In the genomic region with DNA sequence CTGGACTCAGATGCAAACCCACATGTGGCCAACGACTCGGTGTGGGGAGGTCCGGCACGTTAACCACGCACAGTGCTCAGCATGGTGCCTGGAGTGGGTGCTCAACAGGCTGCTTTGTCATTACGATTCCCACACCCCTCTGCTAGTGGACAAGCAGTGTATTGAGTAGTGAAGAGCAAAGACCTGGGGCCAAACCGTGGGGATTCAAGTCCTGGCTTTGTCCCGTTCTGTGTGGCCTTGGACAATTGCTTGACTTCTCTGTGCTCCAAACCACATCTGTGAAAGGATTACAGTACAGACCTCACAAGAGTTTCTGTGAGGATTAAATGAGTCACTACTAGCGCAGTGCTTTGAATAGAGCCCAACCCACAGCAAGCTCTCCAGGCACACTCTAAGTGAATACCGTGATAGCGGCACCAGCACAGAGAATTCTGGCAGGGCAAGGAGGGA, we compare ENCODE assay signal across 12 cellular contexts. TPM values are rescaled to one million over a fixed set of nuclear protein-coding genes. Genes with fewer than 3 reads are reported as not detected.
DNase-seq lines count a peak whose midpoint lies in the region; ATAC-seq and TF ChIP-seq lines count a peak whose summit lies in the region.
"Had no signal": no experiment of that assay in that cellular context is flagged by ENCODE, and none has a peak within 500 bp of the region (broad histone marks: within the 10 kb centered on the region; RNA-seq: fewer than 3 reads in every experiment).

No MANE protein-coding gene starts in this region.

- peaks cover 78% of the 10 kb centered on the region for H3K36me3 Mint-ChIP-seq in activated T-cell treated with anti-CD3 and anti-CD28 coated beads, Interleukin-2, amount 50 U/mL, for 24 hours (ENCODE audit: low read depth)
- peaks cover 2% of the 10 kb centered on the region for H3K36me3 Mint-ChIP-seq in chondrocyte (ENCODE audit: low read depth)
- peaks cover 90% of the 10 kb centered on the region for H3K36me3 Mint-ChIP-seq in stimulated activated effector memory CD8-positive, alpha-beta T cell treated with anti-CD3 and anti-CD28 coated beads, Interleukin-12 subunit alpha, Interleukin-12 subunit beta, amount 100 ng/mL, for 72 hours

- H3K4me1 Mint-ChIP-seq in activated T-cell treated with anti-CD3 and anti-CD28 coated beads, Interleukin-2, amount 50 U/mL, for 24 hours (ENCODE audit: low read depth) = peaks cover 53% of the 10 kb centered on the region
- H3K4me1 Mint-ChIP-seq in chondrocyte (ENCODE audit: low read depth) = peaks cover 11% of the 10 kb centered on the region
- peaks cover 49% of the 10 kb centered on the region for H3K4me1 Mint-ChIP-seq in stimulated activated effector memory CD8-positive, alpha-beta T cell treated with anti-CD3 and anti-CD28 coated beads, Interleukin-12 subunit alpha, Interleukin-12 subunit beta, amount 100 ng/mL, for 72 hours

- no peak for TF ChIP-seq CTCF in chondrocyte (IDR thresholded peaks at IDR 0.05)

- H3K27ac Mint-ChIP-seq in activated T-cell treated with anti-CD3 and anti-CD28 coated beads, Interleukin-2, amount 50 U/mL, for 24 hours = peak overlapping the region; percentile 82
- peak overlapping the region; percentile 41 for H3K27ac Mint-ChIP-seq in chondrocyte (ENCODE audit: unreplicated experiment)
- no peak overlapping the region for H3K27ac Mint-ChIP-seq in stimulated activated effector memory CD8-positive, alpha-beta T cell treated with anti-CD3 and anti-CD28 coated beads, Interleukin-12 subunit alpha, Interleukin-12 subunit beta, amount 100 ng/mL, for 72 hours

- peak; percentile 80 for ATAC-seq in stimulated activated effector memory CD8-positive, alpha-beta T cell treated with anti-CD3 and anti-CD28 coated beads, Interleukin-12 subunit alpha, Interleukin-12 subunit beta, amount 100 ng/mL, for 72 hours
- no peak for ATAC-seq in HG03039 (IDR thresholded peaks at IDR 0.05; ENCODE audit: unreplicated experiment)

- H3K9me3 Mint-ChIP-seq in activated T-cell treated with anti-CD3 and anti-CD28 coated beads, Interleukin-2, amount 50 U/mL, for 24 hours = no peaks in the 10 kb centered on the region
- no peaks in the 10 kb centered on the region for H3K9me3 Mint-ChIP-seq in chondrocyte (ENCODE audit: low read depth)
- no peaks in the 10 kb centered on the region for H3K9me3 Mint-ChIP-seq in stimulated activated effector memory CD8-positive, alpha-beta T cell treated with anti-CD3 and anti-CD28 coated beads, Interleukin-12 subunit alpha, Interleukin-12 subunit beta, amount 100 ng/mL, for 72 hours

- no peaks in the 10 kb centered on the region for H3K27me3 Mint-ChIP-seq in activated T-cell treated with anti-CD3 and anti-CD28 coated beads, Interleukin-2, amount 50 U/mL, for 24 hours
- no peaks in the 10 kb centered on the region for H3K27me3 Mint-ChIP-seq in chondrocyte (ENCODE audit: low read depth)

- DNase-seq in activated T-cell treated with anti-CD3 and anti-CD28 coated beads, Interleukin-2, amount 50 U/mL, for 24 hours = no peak
- no peak for DNase-seq in activated T-cell treated with anti-CD3 and anti-CD28 coated beads for 4 hours
- DNase-seq in RPMI7951 (ENCODE audit: low read depth) = peak; percentile 60
- DNase-seq in chondrocyte (ENCODE audit: low spot score) = no peak
- no peak for DNase-seq in stimulated activated effector memory CD8-positive, alpha-beta T cell treated with anti-CD3 and anti-CD28 coated beads, Interleukin-12 subunit alpha, Interleukin-12 subunit beta, amount 100 ng/mL, for 72 hours (ENCODE audit: low spot score in 2 of 2)
- no peak for DNase-seq in NCI-H1930 (lab: John Stamatoyannopoulos, UW)
- no peak for DNase-seq in activated gamma-delta T cell (lab: John Stamatoyannopoulos, UW)
- DNase-seq: NCI-H1092 treated with DMSO at 0.1 percent for 48 hours, NCI-H446, SHP77 treated with DMSO at 0.1 percent for 48 hours, uterus had no signal

- no peak overlapping the region for H3K4me3 Mint-ChIP-seq in activated T-cell treated with anti-CD3 and anti-CD28 coated beads, Interleukin-2, amount 50 U/mL, for 24 hours
- H3K4me3 Mint-ChIP-seq in chondrocyte (ENCODE audit: unreplicated experiment) = no peak overlapping the region
- no peak overlapping the region for H3K4me3 Mint-ChIP-seq in stimulated activated effector memory CD8-positive, alpha-beta T cell treated with anti-CD3 and anti-CD28 coated beads, Interleukin-12 subunit alpha, Interleukin-12 subunit beta, amount 100 ng/mL, for 72 hours

RNA-seq across cellular contexts. Expression of a gene that starts 33.8 kb away (rescaled TPM):
- 123 and 130 TPM in 2 replicates for total RNA-seq in RPMI7951 (2014; rRNA removed; shearing (Covaris generic))
- 1.6 to 47.6 TPM (median 43.5 TPM) in 3 replicates for total RNA-seq in chondrocyte

RNA-seq across cellular contexts. Expression of a gene that starts 42.8 kb away (rescaled TPM):
- 2.7 and 3.2 TPM in 2 replicates for total RNA-seq in RPMI7951 (2014; rRNA removed; shearing (Covaris generic))
- 2.2 to 4.1 TPM (median 2.3 TPM) in 3 replicates for total RNA-seq in chondrocyte
